Comparison of ENCODE assay signal across 34 cellular contexts in the genomic region with DNA sequence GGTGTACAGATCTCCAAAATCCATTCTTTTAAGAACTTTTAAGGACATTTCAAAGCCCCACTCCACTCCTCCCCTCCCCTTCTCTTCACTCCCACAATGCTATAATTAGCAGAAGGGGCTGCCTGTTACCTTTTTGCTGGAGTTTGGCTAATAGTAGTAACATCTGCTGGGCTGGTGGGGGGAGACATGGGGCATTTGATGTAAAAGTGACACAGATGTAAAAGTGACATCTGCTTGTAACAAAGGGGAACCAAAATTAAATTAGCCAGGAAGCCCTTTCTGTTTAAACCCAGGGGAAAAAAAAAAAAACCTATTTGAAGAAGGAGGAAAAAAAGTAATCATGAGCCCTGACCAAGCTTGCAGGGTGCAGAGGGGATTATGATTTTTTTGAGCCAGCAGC. TPM values are rescaled to one million over a fixed set of nuclear protein-coding genes. Genes with fewer than 3 reads are reported as not detected.
"Had no signal": no experiment of that assay in that cellular context is flagged by ENCODE, and none has a peak within 500 bp of the region (broad histone marks: within the 10 kb centered on the region; RNA-seq: fewer than 3 reads in every experiment).

No MANE protein-coding gene starts in this region.

- H3K36me3 ChIP-seq: gastrocnemius medialis, heart left ventricle, left lung, neural progenitor cell, stomach, thyroid gland, vagina had no signal

- H3K4me2 ChIP-seq: hepatocyte, neural progenitor cell, smooth muscle cell had no signal

- H3K9ac ChIP-seq: neural progenitor cell, parathyroid adenoma had no signal

- DNase-seq: cortex of kidney; foreskin fibroblast; gastrocnemius medialis; heart left ventricle; kidney; left lung; mesenchymal stem cell; mucosa of descending colon; naive B cell; stimulated activated CD4-positive, alpha-beta T cell treated with anti-CD3 and anti-CD28 coated beads, Interleukin-12 subunit alpha, Interleukin-12 subunit beta, amount 100 ng/mL, for 4 hours; stimulated activated CD4-positive, alpha-beta T cell treated with anti-CD3 and anti-CD28 coated beads, Interleukin-2, amount 100 ng/mL, for 24 hours; stimulated activated CD4-positive, alpha-beta T cell treated with anti-CD3 and anti-CD28 coated beads, Interleukin-4, amount 100 ng/mL, for 24 hours; stimulated activated naive CD4-positive, alpha-beta T cell treated with Interleukin-2 at 50 U/mL for 16 hours; stomach; thyroid gland; trophoblast cell had no signal

- H3K4me3 ChIP-seq: gastrocnemius medialis, heart left ventricle, hepatocyte, left lung, mucosa of descending colon, neural progenitor cell, smooth muscle cell, stomach, thyroid gland, vagina had no signal

- H3K4me1 ChIP-seq: gastrocnemius medialis, parathyroid adenoma, vagina had no signal

- H3K27ac ChIP-seq: gastrocnemius medialis, heart left ventricle, hepatocyte, left lung, neural progenitor cell, parathyroid adenoma, stomach, thyroid gland, vagina had no signal

- FAIRE-seq: kidney had no signal

- H3K9me3 ChIP-seq: gastrocnemius medialis, heart left ventricle, left lung, mucosa of descending colon, stomach, thyroid gland, vagina had no signal

- ATAC-seq: gastrocnemius medialis; heart left ventricle; left lung; mucosa of descending colon; natural killer cell treated with Interleukin-12 subunit alpha and Interleukin-12 subunit beta and Interleukin-15 and Interleukin-18, amount 100 ng/mL, for 72 hours; sciatic nerve; stimulated activated effector memory CD8-positive, alpha-beta T cell treated with anti-CD3 and anti-CD28 coated beads, Interleukin-12 subunit alpha, Interleukin-12 subunit beta, amount 100 ng/mL, for 72 hours had no signal

RNA-seq across cellular contexts. Expression of a gene that starts 5.4 kb away (rescaled TPM):
- total RNA-seq: dermis microvascular lymphatic vessel endothelial cell; gastrocnemius medialis; glomerular endothelial cell; heart left ventricle; hepatocyte; kidney; left lung; lower leg skin; lung microvascular endothelial cell; mesothelial cell of epicardium; natural killer cell treated with Interleukin-12 subunit alpha and Interleukin-12 subunit beta and Interleukin-15 and Interleukin-18, amount 100 ng/mL, for 72 hours; osteoblast; progenitor cell of endocrine pancreas; sciatic nerve; subcutaneous adipose tissue; temporal lobe; thyroid gland; ureter had no signal
